15 cellular contexts compared by ENCODE assay signal in the genomic region with DNA sequence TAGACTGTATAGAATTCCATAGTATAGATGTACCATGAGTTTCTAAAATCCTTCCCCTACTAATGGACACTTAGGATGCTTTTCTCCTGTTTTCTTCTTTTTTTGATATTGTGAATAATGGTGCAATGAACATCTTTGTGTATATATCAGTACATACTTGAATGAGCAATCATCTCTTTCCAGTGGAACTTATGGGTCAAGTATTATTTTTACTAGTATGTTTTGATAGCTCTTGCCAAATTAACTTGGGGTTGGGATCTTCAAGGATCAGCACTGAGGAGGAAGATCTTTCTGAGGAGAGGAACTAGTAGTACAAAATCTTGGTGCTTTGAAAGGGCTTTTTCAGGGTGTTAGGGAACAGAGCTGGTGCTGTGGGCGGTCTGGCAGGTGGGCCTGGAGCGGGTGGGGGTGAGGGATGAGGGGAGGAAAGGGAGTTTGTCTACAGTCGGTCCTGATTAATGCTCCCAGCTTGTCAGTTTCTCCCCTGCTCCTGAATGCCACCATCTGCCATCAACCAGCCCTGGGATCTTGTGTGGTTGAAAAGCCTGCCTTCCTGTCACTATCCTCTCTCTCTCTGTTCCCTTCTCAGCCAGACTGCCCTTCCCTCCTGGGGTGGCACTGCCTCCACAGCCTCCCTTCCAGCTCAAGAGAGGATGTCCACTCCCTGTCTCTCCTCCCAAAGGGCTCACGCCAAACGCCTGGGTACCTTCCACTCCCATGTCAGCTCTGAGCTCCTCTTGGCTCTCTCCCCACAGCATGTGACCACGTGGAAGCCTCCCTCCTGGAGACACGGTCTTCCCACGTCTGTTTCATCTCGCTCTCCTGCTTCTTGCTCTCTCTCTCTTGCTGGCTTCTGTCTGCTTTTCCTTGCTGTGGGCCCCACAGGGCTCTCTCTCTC.
DNase-seq lines count a peak whose midpoint lies in the region; ATAC-seq, FAIRE-seq and TF ChIP-seq lines count a peak whose summit lies in the region.
"Had no signal": no experiment of that assay in that cellular context is flagged by ENCODE, and none has a peak within 500 bp of the region (broad histone marks: within the 10 kb centered on the region; RNA-seq: fewer than 3 reads in every experiment).

No MANE protein-coding gene starts in this region.

- H3K4me3 Mint-ChIP-seq in neural progenitor cell, result no peak overlapping the region
- H3K4me3 Mint-ChIP-seq: effector memory CD8-positive, alpha-beta T cell; nephron had no signal

- no peak for ATAC-seq in right lobe of liver
- no peak for ATAC-seq in HepG2
- no peak for ATAC-seq in HG02973 (IDR thresholded peaks at IDR 0.05; ENCODE audit: unreplicated experiment)
- no peak for ATAC-seq in psoas muscle
- ATAC-seq: effector memory CD8-positive, alpha-beta T cell had no signal

- intact Hi-C loops in right lobe of liver (cut with DNase I) (no loop called here), HepG2 (cut with micrococcal nuclease; ENCODE audit: unreplicated experiment) (no loop called here), kidney (cut with DNase I) (no loop called here), psoas muscle (cut with DNase I) (no loop called here)

- POLR2A ChIA-PET in HepG2 (lab: Yijun Ruan, JAX), result no interaction called here

- WGBS in right lobe of liver (ENCODE audit: insufficient coverage, low coverage, low lambda C conversion rate, missing lambda C conversion rate), result 83% methylated on average over 9 of the region's 9 CpGs
- WGBS in HepG2 (ENCODE audit: low lambda C conversion rate), result 3% methylated on average over 8 of the region's 9 CpGs
- 57 to 76% (median 59%) methylated on average over 9 of the region's 9 CpGs for WGBS in psoas muscle, 3 donors

- H4K20me1 ChIP-seq in HepG2 (ENCODE audit: insufficient read depth, low read length), result no peaks in the 10 kb centered on the region
- H4K20me1 ChIP-seq in neural progenitor cell (ENCODE audit: low read depth), result no peaks in the 10 kb centered on the region

- TF ChIP-seq RAD21 in HepG2 (CRISPR knock-in tag; IDR thresholded peaks at IDR 0.05), result no peak

- CTCF ChIA-PET in HepG2 (lab: Yijun Ruan, JAX; ENCODE audit: low intra/inter-chr PET ratio, low total read pairs), result no interaction called here

- DNase-seq in right lobe of liver (peak in 2 of 3 donors; percentile 22 to 24), HepG2 (ENCODE audit: low spot score) (no peak), fibroblast of gingiva (ENCODE audit: low read depth) (peak; percentile 50), neural progenitor cell (ENCODE audit: low spot score) (no peak), kidney (no peak), NCI-H1930 (lab: John Stamatoyannopoulos, UW) (no peak), psoas muscle (no peak)
- DNase-seq: effector memory CD8-positive, alpha-beta T cell; KG1; NCI-H1436 treated with DMSO at 0.1 percent for 48 hours; stimulated activated CD4-positive, alpha-beta T cell treated with anti-CD3 and anti-CD28 coated beads, Interleukin-15, amount 100 ng/mL, for 24 hours; trophoblast cell had no signal

- H3K4me1 Mint-ChIP-seq in neural progenitor cell, result no peaks in the 10 kb centered on the region

- H3K27ac Mint-ChIP-seq in neural progenitor cell, result no peak overlapping the region
- H3K27ac Mint-ChIP-seq: effector memory CD8-positive, alpha-beta T cell; nephron had no signal

- no peak overlapping the region for H2AFZ ChIP-seq in HepG2 (ENCODE audit: low read length)
- H2AFZ ChIP-seq in neural progenitor cell (replicated peaks), result peak overlapping the region; percentile 42

- H3K4me1 ChIP-seq in right lobe of liver (no peaks in the 10 kb centered on the region), HepG2 (ENCODE audit: insufficient read depth, low read length) (peaks cover 12% of the 10 kb centered on the region), neural progenitor cell (no peaks in the 10 kb centered on the region), kidney (ENCODE audit: control insufficient read depth in 1 of 2, insufficient read depth in 1 of 2, low read depth in 1 of 2, low read length in 2 of 2) (peaks cover 2 to 3% of the 10 kb centered on the region in 2 donors), psoas muscle (no peaks in the 10 kb centered on the region)

- BruUV-seq in HepG2 (replicated peaks; lab: Mats Ljungman, UMichigan), result no TSS peak

- FAIRE-seq in HepG2 (lab: Jason Lieb, UNC) (no peak), kidney (lab: Jason Lieb, UNC) (no peak)
- FAIRE-seq: TTC549 had no signal

- TF ChIP-seq EP300 in HepG2 (IDR thresholded peaks at IDR 0.05; ENCODE audit: low read depth in 2 of 2, low read length in 2 of 2) (no peak), HepG2 (CRISPR knock-in tag; IDR thresholded peaks at IDR 0.05; ENCODE audit: borderline replicate concordance) (no peak)

- no peak overlapping the region for H3K4me2 ChIP-seq in HepG2 (ENCODE audit: low read depth, low read length)
- H3K4me2 ChIP-seq in neural progenitor cell, result no peak overlapping the region

- no peaks in the 10 kb centered on the region for H3K9me3 Mint-ChIP-seq in neural progenitor cell
- H3K9me3 Mint-ChIP-seq: effector memory CD8-positive, alpha-beta T cell; nephron had no signal

- H3K9me3 ChIP-seq in right lobe of liver (no peaks in the 10 kb centered on the region), HepG2 (ENCODE audit: low read length) (no peaks in the 10 kb centered on the region), neural progenitor cell (ENCODE audit: low read depth) (no peaks in the 10 kb centered on the region), kidney (ENCODE audit: control insufficient read depth in 1 of 2, low read length in 2 of 2) (no peaks in the 10 kb centered on the region), psoas muscle (no peaks in the 10 kb centered on the region)

- TF ChIP-seq POLR2A in right lobe of liver (IDR thresholded peaks at IDR 0.05), result no peak
- no peak for TF ChIP-seq POLR2A in HepG2 (IDR thresholded peaks at IDR 0.05; ENCODE audit: insufficient read depth in 1 of 2, low read depth in 2 of 2, low read length in 2 of 2)

- H3K79me2 ChIP-seq in HepG2 (ENCODE audit: insufficient read depth, low read length), result no peaks in the 10 kb centered on the region
- H3K79me2 ChIP-seq in neural progenitor cell (ENCODE audit: low read depth), result no peaks in the 10 kb centered on the region

- no peaks in the 10 kb centered on the region for H3F3A ChIP-seq in neural progenitor cell (ENCODE audit: low read depth)

- H3K27ac ChIP-seq in right lobe of liver (no peak overlapping the region), HepG2 (ENCODE audit: extremely low read length, insufficient read depth, low read length) (no peak overlapping the region), neural progenitor cell (no peak overlapping the region), kidney (ENCODE audit: low read depth in 2 of 2, low read length in 2 of 2) (no peak overlapping the region), psoas muscle (no peak overlapping the region)

- H3K27me3 ChIP-seq in right lobe of liver, result no peaks in the 10 kb centered on the region
- H3K27me3 ChIP-seq in HepG2 (ENCODE audit: control insufficient read depth in 1 of 2, insufficient read depth in 2 of 2, low read length in 2 of 2), result peaks cover 3 to 22% of the 10 kb centered on the region in 2 experiments; a peak in 3 of 5 replicates
- no peaks in the 10 kb centered on the region for H3K27me3 ChIP-seq in neural progenitor cell
- H3K27me3 ChIP-seq in psoas muscle (ENCODE audit: insufficient read depth in 3 of 3, low read length in 2 of 3), result no peaks in the 10 kb centered on the region

- peaks cover 8% of the 10 kb centered on the region for H3K27me3 Mint-ChIP-seq in neural progenitor cell (ENCODE audit: insufficient read depth, low read depth)
- H3K27me3 Mint-ChIP-seq: effector memory CD8-positive, alpha-beta T cell had no signal

- TF ChIP-seq CTCF in right lobe of liver (IDR thresholded peaks at IDR 0.05) (no peak), HepG2 (CRISPR knock-in tag; IDR thresholded peaks at IDR 0.05) (no peak), neural progenitor cell (IDR thresholded peaks at IDR 0.05) (no peak), kidney (IDR thresholded peaks at IDR 0.05; ENCODE audit: borderline replicate concordance, extremely low read depth, insufficient read depth) (no peak), psoas muscle (IDR thresholded peaks at IDR 0.05) (no peak)

- H3K36me3 Mint-ChIP-seq in neural progenitor cell, result no peaks in the 10 kb centered on the region

- in situ Hi-C loops in HepG2 (cut with HindIII; ENCODE audit: extremely low pct_ligation_motif_present, low pct_unique_long_range_greater_than_20kb), result no loop called here

- H3K9ac ChIP-seq in HepG2 (ENCODE audit: insufficient read depth, low read depth, low read length), result no peak overlapping the region
- no peak overlapping the region for H3K9ac ChIP-seq in neural progenitor cell
- H3K9ac ChIP-seq in kidney (ENCODE audit: low read length in 2 of 2), result no peak overlapping the region

- H3K36me3 ChIP-seq in right lobe of liver (no peaks in the 10 kb centered on the region), HepG2 (replicated peaks in 1 of 2; ENCODE audit: control insufficient read depth in 1 of 2, insufficient read depth in 2 of 2, low read length in 2 of 2) (no peaks in the 10 kb centered on the region), neural progenitor cell (no peaks in the 10 kb centered on the region), kidney (ENCODE audit: control insufficient read depth in 1 of 2, insufficient read depth in 2 of 2, low read length in 2 of 2) (no peaks in the 10 kb centered on the region), psoas muscle (ENCODE audit: insufficient read depth in 1 of 2, low read depth in 1 of 2) (no peaks in the 10 kb centered on the region)

- H3K4me3 ChIP-seq in right lobe of liver (no peak overlapping the region), HepG2 (replicated peaks in 1 of 3; ENCODE audit: insufficient read depth in 1 of 3, low read depth in 2 of 3, low read length in 3 of 3) (no peak overlapping the region), neural progenitor cell (no peak overlapping the region), kidney (ENCODE audit: low read length in 2 of 2) (no peak overlapping the region), psoas muscle (no peak overlapping the region)

TF ChIP-seq in HepG2, 621 proteins besides CTCF, POLR2A, EP300 and RAD21 (continues in another document):
- TF ChIP-seq HNRNPK (IDR thresholded peaks at IDR 0.05; ENCODE audit: low read depth, low read length, poor library complexity, severe bottlenecking), result no peak
- no peak for TF ChIP-seq GTF3A (CRISPR knock-in tag; conservative IDR thresholded peaks at IDR 0.05)
- no peak for TF ChIP-seq ZNF792 (CRISPR knock-in tag; IDR thresholded peaks at IDR 0.05)
- no peak for TF ChIP-seq KDM1A (CRISPR knock-in tag; IDR thresholded peaks at IDR 0.05)
- no peak for TF ChIP-seq ARNT2 (CRISPR knock-in tag; IDR thresholded peaks at IDR 0.05; ENCODE audit: low read depth)
- no peak for TF ChIP-seq MBNL3 (CRISPR knock-in tag; conservative IDR thresholded peaks at IDR 0.05)
- TF ChIP-seq IRX3 (CRISPR knock-in tag; IDR thresholded peaks at IDR 0.05; ENCODE audit: borderline replicate concordance, low read depth), result no peak

Comparison
In these comparisons a context has a peak if more than half of its experiments do, and no peak if none do; other contexts are left out.
1. DNase-seq: peak in right lobe of liver (2 of 3) and fibroblast of gingiva (single experiment); none in HepG2 (single experiment), neural progenitor cell (single experiment), kidney (single experiment), NCI-H1930 (0 of 2) and psoas muscle (0 of 2).